Comparison of ENCODE assay signal across 2 cellular contexts in genomic region chr7:108142180-108142579, GRCh38.
TF ChIP-seq lines count a peak whose summit lies in the region.

No MANE protein-coding gene starts in this region.

TF ChIP-seq in GM12878, 131 proteins besides CTCF, POLR2A, EP300 and RAD21:
- TF ChIP-seq CHD2 (IDR thresholded peaks at IDR 0.05; ENCODE audit: borderline replicate concordance, low read depth, low read length) (no peak), NFYA (IDR thresholded peaks at IDR 0.05; ENCODE audit: borderline replicate concordance, low read depth, low read length) (no peak), ZNF592 (IDR thresholded peaks at IDR 0.05) (peak; percentile 41; the same call in 1 of the 2 replicates), MTA2 (IDR thresholded peaks at IDR 0.05; ENCODE audit: low read depth) (no peak), CHD1 (IDR thresholded peaks at IDR 0.05; ENCODE audit: low read depth, low read length) (no peak)

TF ChIP-seq in endothelial cell of umbilical vein, 7 proteins besides CTCF, POLR2A, EP300 and RAD21:
- TF ChIP-seq EZH2 (IDR thresholded peaks at IDR 0.05; ENCODE audit: borderline replicate concordance, low read depth, low read length, severe bottlenecking) (no peak), MAX (IDR thresholded peaks at IDR 0.05; ENCODE audit: insufficient read depth, insufficient read length) (no peak)
